ENCODE assay signal across 8 cellular contexts in genomic region chr21:41957991-41958766, GRCh38. TPM values are rescaled to one million over a fixed set of nuclear protein-coding genes. Genes with fewer than 3 reads are reported as not detected.
DNase-seq lines count a peak whose midpoint lies in the region; ATAC-seq, FAIRE-seq and TF ChIP-seq lines count a peak whose summit lies in the region.

No MANE protein-coding gene starts in this region.

- peak; percentile 15 to 30 for TF ChIP-seq CTCF in endothelial cell of umbilical vein (IDR thresholded peaks at IDR 0.05; ENCODE audit: extremely low read depth in 1 of 2, insufficient read depth in 1 of 2, low read depth in 1 of 2, low read length in 2 of 2)
- no peak for TF ChIP-seq CTCF in mucosa of descending colon (IDR thresholded peaks at IDR 0.05)

- CTCF ChIA-PET in endothelial cell of umbilical vein (lab: Charles Lee) = interaction anchor here (0.8 to 2.9 kb wide), 8 partner anchors 10 to 159 kb away, joined by 3 to 21 read pairs (median 6); no protein-coding TSS in a partner anchor

- H3K4me1 ChIP-seq in endothelial cell of umbilical vein (ENCODE audit: control insufficient read depth, extremely low read depth, insufficient read depth, low read length) = peaks cover 48% of the 10 kb centered on the region
- no peaks in the 10 kb centered on the region for H3K4me1 ChIP-seq in mucosa of descending colon (ENCODE audit: low read depth)

- ATAC-seq in mucosa of descending colon (peak; percentile 39), HG03520 (IDR thresholded peaks at IDR 0.05; ENCODE audit: unreplicated experiment) (no peak)

- peak overlapping the region; percentile 69 for H3K9ac ChIP-seq in endothelial cell of umbilical vein (replicated peaks; ENCODE audit: extremely low read depth, insufficient read depth, low read length)

- peak overlapping the region; percentile 96 for H3K27ac ChIP-seq in endothelial cell of umbilical vein (ENCODE audit: insufficient read depth, low read depth, low read length)

- dilution Hi-C loops in endothelial cell of umbilical vein (cut with MboI; ENCODE audit: extremely low pct_ligation_motif_present, low sequenced_read_pairs) = no loop called here

- H3K27me3 ChIP-seq in endothelial cell of umbilical vein (ENCODE audit: control insufficient read depth in 2 of 2, insufficient read depth in 2 of 2, low read length in 2 of 2) = no peaks in the 10 kb centered on the region

- H3K4me2 ChIP-seq in endothelial cell of umbilical vein (ENCODE audit: insufficient read depth, low read length) = peak overlapping the region; percentile 38

- intact Hi-C loops in endothelial cell of umbilical vein (cut with micrococcal nuclease) = loop anchor here (1.0 to 5.0 kb wide), 6 partner anchors 26 to 492 kb away; partner anchors contain the start of gene PRDM15
- intact Hi-C loops in mucosa of descending colon (cut with DNase I, micrococcal nuclease) = no loop called here

- peak; percentile 100 for FAIRE-seq in endothelial cell of umbilical vein (lab: Jason Lieb, UNC)

- H3K4me3 ChIP-seq in endothelial cell of umbilical vein (replicated peaks in 1 of 3; ENCODE audit: insufficient read depth in 1 of 3, low read depth in 1 of 3, low read length in 3 of 3) (no peak overlapping the region), mucosa of descending colon (no peak overlapping the region)

- peaks cover 3% of the 10 kb centered on the region for H3K79me2 ChIP-seq in endothelial cell of umbilical vein (ENCODE audit: control insufficient read depth, insufficient read depth, low read length)

- H3K9me1 ChIP-seq in endothelial cell of umbilical vein (replicated peaks; ENCODE audit: control insufficient read depth, extremely low read depth, insufficient read depth, low read length) = no peaks in the 10 kb centered on the region

- peak; percentile 64 for DNase-seq in D341Med (ENCODE audit: low spot score)
- DNase-seq in NCI-H2196 (lab: John Stamatoyannopoulos, UW; ENCODE audit: unreplicated experiment) = peak; percentile 30
- DNase-seq in endothelial cell of umbilical vein (ENCODE audit: low read depth, low spot score) = peak; percentile 99
- DNase-seq in mucosa of descending colon = peak in 2 of 3 donors; percentile 55 to 57
- no peak for DNase-seq in pons (ENCODE audit: low spot score)
- DNase-seq in HUDEP-2 (lab: John Stamatoyannopoulos, UW; ENCODE audit: unreplicated experiment in 76 of 76) = no peak
- no peak for DNase-seq in KG1 (lab: John Stamatoyannopoulos, UW)

- TF ChIP-seq POLR2A in endothelial cell of umbilical vein (IDR thresholded peaks at IDR 0.05; ENCODE audit: low read depth, low read length) = peak; percentile 64

- H3K36me3 ChIP-seq in endothelial cell of umbilical vein (ENCODE audit: control insufficient read depth in 2 of 2, extremely low read depth in 1 of 2, insufficient read depth in 2 of 2, low read length in 2 of 2) (no peaks in the 10 kb centered on the region), mucosa of descending colon (ENCODE audit: low read depth) (no peaks in the 10 kb centered on the region)

- POLR2A ChIA-PET in endothelial cell of umbilical vein (lab: Charles Lee) = interaction anchor here (0.6 to 2.2 kb wide), 2 partner anchors 10 to 32 kb away, joined by 3 to 8 read pairs; no protein-coding TSS in a partner anchor

- H3K9me3 ChIP-seq in endothelial cell of umbilical vein (replicated peaks; ENCODE audit: control insufficient read depth, insufficient read depth, low read length) (no peaks in the 10 kb centered on the region), mucosa of descending colon (no peaks in the 10 kb centered on the region)

- no peak overlapping the region for H2AFZ ChIP-seq in endothelial cell of umbilical vein (ENCODE audit: low read depth, low read length)

- no peaks in the 10 kb centered on the region for H4K20me1 ChIP-seq in endothelial cell of umbilical vein (replicated peaks; ENCODE audit: control insufficient read depth, extremely low read depth, insufficient read depth, low read length)

- no TSS peak for BruUV-seq in endothelial cell of umbilical vein (replicated peaks; lab: Mats Ljungman, UMichigan)

TF ChIP-seq in endothelial cell of umbilical vein, 7 proteins besides CTCF, POLR2A, EP300 and RAD21:
- peak; percentile 95 for TF ChIP-seq FOS (IDR thresholded peaks at IDR 0.05; ENCODE audit: borderline replicate concordance, insufficient read depth, low read length)
- TF ChIP-seq MYC (IDR thresholded peaks at IDR 0.05; ENCODE audit: low read depth, low read length) = no peak
- peak; percentile 92 for TF ChIP-seq GATA2 (IDR thresholded peaks at IDR 0.05; ENCODE audit: insufficient read depth, insufficient read length, low read depth, low read length)
- TF ChIP-seq POLR2AphosphoS5 (IDR thresholded peaks at IDR 0.05; ENCODE audit: insufficient read depth, low read depth, low read length) = peak; percentile 99
- peak; percentile 13 for TF ChIP-seq MAX (IDR thresholded peaks at IDR 0.05; ENCODE audit: insufficient read depth, insufficient read length)
- TF ChIP-seq EZH2 (IDR thresholded peaks at IDR 0.05; ENCODE audit: borderline replicate concordance, low read depth, low read length, severe bottlenecking) = no peak
- TF ChIP-seq JUN (IDR thresholded peaks at IDR 0.05; ENCODE audit: borderline replicate concordance, insufficient read depth, insufficient read length, low read depth) = peak; percentile 94

RNA-seq across cellular contexts. Expression of gene C2CD2, which starts 4.4 kb away (rescaled TPM):
- total RNA-seq in endothelial cell of umbilical vein = 33.6 and 41.2 TPM in 2 replicates
- 28.3 and 32.6 TPM in 2 replicates for polyA plus RNA-seq in endothelial cell of umbilical vein
- polyA plus RNA-seq in endothelial cell of umbilical vein (2011; cell fraction: cytosol; rRNA removed) = 21.2 and 21.8 TPM in 2 replicates
- polyA plus RNA-seq in endothelial cell of umbilical vein (2011; cell fraction: nucleus; rRNA removed) = 69.6 and 72.9 TPM in 2 replicates
- 18.7 and 21.2 TPM in 2 replicates for polyA plus RNA-seq in endothelial cell of umbilical vein (2012)
- polyA minus RNA-seq in endothelial cell of umbilical vein = 73.1 and 80.4 TPM in 2 replicates
- polyA minus RNA-seq in endothelial cell of umbilical vein (2011; cell fraction: cytosol; rRNA and poly(A)+ RNA removed) = 15.3 TPM
- polyA minus RNA-seq in endothelial cell of umbilical vein (2011; cell fraction: nucleus; rRNA and poly(A)+ RNA removed) = 64.6 and 69.8 TPM in 2 replicates
- total RNA-seq in mucosa of descending colon = 10 to 100 TPM in 2 of 3 donors, 1 to 10 TPM in 1; 9.4 to 29.1 (median 17.8) TPM

RNA-seq across cellular contexts. Expression of gene ZBTB21, which starts 52.0 kb away (rescaled TPM):
- total RNA-seq in endothelial cell of umbilical vein (10.8 and 12.4 TPM in 2 replicates), mucosa of descending colon (10 to 100 TPM; 11.8 to 18.9 (median 14.6) TPM)
- 2.8 and 3.9 TPM in 2 replicates for polyA plus RNA-seq in endothelial cell of umbilical vein
- 3.2 and 3.6 TPM in 2 replicates for polyA plus RNA-seq in endothelial cell of umbilical vein (2011; cell fraction: cytosol; rRNA removed)
- 9.7 and 11.3 TPM in 2 replicates for polyA plus RNA-seq in endothelial cell of umbilical vein (2011; cell fraction: nucleus; rRNA removed)
- polyA plus RNA-seq in endothelial cell of umbilical vein (2012) = 6.8 and 7.2 TPM in 2 replicates
- polyA minus RNA-seq in endothelial cell of umbilical vein = 11.3 and 16.9 TPM in 2 replicates
- polyA minus RNA-seq in endothelial cell of umbilical vein (2011; cell fraction: cytosol; rRNA and poly(A)+ RNA removed) = 14.7 TPM
- polyA minus RNA-seq in endothelial cell of umbilical vein (2011; cell fraction: nucleus; rRNA and poly(A)+ RNA removed) = 10.0 and 15.4 TPM in 2 replicates

Comparison
In these comparisons a context has a peak if more than half of its experiments do, and no peak if none do; other contexts are left out.
1. DNase-seq: peak in D341Med (single experiment), NCI-H2196 (single experiment), endothelial cell of umbilical vein (single experiment) and mucosa of descending colon (2 of 3); none in pons (single experiment), HUDEP-2 (0 of 76) and KG1 (single experiment).